ENCODE assay signal across 8 cellular contexts in the genomic region with DNA sequence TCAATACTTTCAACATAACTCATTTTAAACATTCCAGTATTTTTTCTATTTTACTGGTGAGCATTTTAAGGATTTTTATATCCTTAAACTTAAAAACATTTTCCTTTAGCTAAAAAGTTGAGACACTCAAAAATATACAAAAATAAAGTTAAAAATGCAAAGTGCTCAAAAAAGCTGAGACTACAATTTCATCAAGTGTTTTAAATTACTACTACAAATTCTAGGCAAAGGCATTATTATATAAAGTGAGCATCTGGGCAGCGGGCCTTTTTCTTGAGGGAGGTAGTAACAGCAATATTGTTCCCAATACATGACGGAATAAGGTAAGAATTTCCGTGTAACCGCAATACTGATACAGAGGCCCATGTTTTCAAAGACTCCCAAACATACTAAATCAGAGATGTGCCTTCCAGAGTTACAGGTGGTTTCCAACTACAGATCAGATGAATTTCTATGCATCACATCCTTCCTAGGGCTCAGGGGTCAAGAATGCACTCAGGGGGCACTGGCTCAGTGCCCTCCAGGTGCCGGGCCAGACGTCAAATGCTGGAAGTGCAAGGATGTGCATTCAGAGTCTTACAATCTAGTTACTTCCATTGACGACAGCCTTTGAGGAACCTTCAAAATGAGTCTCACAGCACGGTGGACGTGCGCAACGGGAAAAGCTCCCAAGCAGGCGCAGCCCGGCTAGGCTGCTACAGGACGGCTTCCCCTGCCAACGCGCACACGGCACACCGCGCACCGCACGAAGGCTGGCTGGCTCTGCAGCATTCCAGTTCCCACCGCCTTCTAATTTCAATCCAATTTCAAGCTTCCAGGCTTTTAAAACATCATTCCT. TPM values are rescaled to one million over a fixed set of nuclear protein-coding genes. Genes with fewer than 3 reads are reported as not detected.
A peak's percentile ranks its signal among the peaks of the same experiment; 100 is the strongest.
DNase-seq lines count a peak whose midpoint lies in the region; ATAC-seq, FAIRE-seq and TF ChIP-seq lines count a peak whose summit lies in the region.

No MANE protein-coding gene starts in this region.

- H3K27ac ChIP-seq in HUES64 (ENCODE audit: low read depth, low read length) (no peak overlapping the region), small intestine (ENCODE audit: low read depth in 1 of 2, low read length in 1 of 2) (peak overlapping the region; percentile 87 to 98)

- no peaks in the 10 kb centered on the region for H3K9me3 Mint-ChIP-seq in T-helper 1 cell treated with Interleukin-12 subunit alpha and Interleukin-12 subunit beta and Interleukin-4 antibody, amounts not matched to agents 30 μg/mL and 1 μg/mL, for 36 hours

- TF ChIP-seq CTCF in cardiac fibroblast (IDR thresholded peaks at IDR 0.05; ENCODE audit: low read depth, low read length) = no peak

- peak; percentile 29 for ATAC-seq in GM18873 (IDR thresholded peaks at IDR 0.05; ENCODE audit: low FRiP score, unreplicated experiment)

- H3K27me3 Mint-ChIP-seq in T-helper 1 cell treated with Interleukin-12 subunit alpha and Interleukin-12 subunit beta and Interleukin-4 antibody, amounts not matched to agents 30 μg/mL and 1 μg/mL, for 36 hours (ENCODE audit: low read depth) = peaks cover 9% of the 10 kb centered on the region

- H3K4me1 ChIP-seq in HUES64 (ENCODE audit: insufficient read depth, low read length) (peaks cover 29% of the 10 kb centered on the region), small intestine (ENCODE audit: control insufficient read depth in 2 of 2, insufficient read depth in 1 of 2, low read depth in 1 of 2, low read length in 1 of 2) (peaks cover 2 to 3% of the 10 kb centered on the region in 2 donors)

- H3K9ac ChIP-seq in HUES64 (ENCODE audit: low read depth, low read length) = peak overlapping the region; percentile 57; the same call in 1 of the 2 replicates

- no peaks in the 10 kb centered on the region; the same call in 1 of the 2 replicates for H3K27me3 ChIP-seq in HUES64 (ENCODE audit: insufficient read depth, low read length)
- H3K27me3 ChIP-seq in small intestine (ENCODE audit: control insufficient read depth in 2 of 2, insufficient read depth in 2 of 2, low read length in 2 of 2) = no peaks in the 10 kb centered on the region

- H3K4me3 ChIP-seq in HUES64 (ENCODE audit: low read length) (peak overlapping the region; percentile 81), cardiac fibroblast (replicated peaks in 1 of 2; ENCODE audit: low read depth in 2 of 2, low read length in 2 of 2) (peak overlapping the region; percentile 65 to 76), small intestine (ENCODE audit: low read depth in 1 of 2, low read length in 2 of 2) (peak overlapping the region; percentile 90 to 99)

- peaks cover 8% of the 10 kb centered on the region for H3K36me3 Mint-ChIP-seq in T-helper 1 cell treated with Interleukin-12 subunit alpha and Interleukin-12 subunit beta and Interleukin-4 antibody, amounts not matched to agents 30 μg/mL and 1 μg/mL, for 36 hours (ENCODE audit: low read depth)

- H3K4me3 Mint-ChIP-seq in T-helper 1 cell treated with Interleukin-12 subunit alpha and Interleukin-12 subunit beta and Interleukin-4 antibody, amounts not matched to agents 30 μg/mL and 1 μg/mL, for 36 hours = peak overlapping the region; percentile 88

- peak overlapping the region; percentile 92 for H3K27ac Mint-ChIP-seq in T-helper 1 cell treated with Interleukin-12 subunit alpha and Interleukin-12 subunit beta and Interleukin-4 antibody, amounts not matched to agents 30 μg/mL and 1 μg/mL, for 36 hours

- H3K4me1 Mint-ChIP-seq in T-helper 1 cell treated with Interleukin-12 subunit alpha and Interleukin-12 subunit beta and Interleukin-4 antibody, amounts not matched to agents 30 μg/mL and 1 μg/mL, for 36 hours (ENCODE audit: low read depth) = peaks cover 22% of the 10 kb centered on the region

- WGBS in HUES64 = 6% methylated on average over 22 of the region's 22 CpGs
- WGBS in small intestine, 3 donors = 2 to 4% (median 2%) methylated on average over 22 of the region's 22 CpGs

- peaks cover 23% of the 10 kb centered on the region for H3K36me3 ChIP-seq in HUES64 (ENCODE audit: insufficient read depth, low read length)
- H3K36me3 ChIP-seq in small intestine (ENCODE audit: control insufficient read depth in 2 of 2, insufficient read depth in 2 of 2, low read length in 2 of 2) = no peaks in the 10 kb centered on the region

- H3K9me3 ChIP-seq in HUES64 (ENCODE audit: insufficient read depth, low read depth, low read length) = no peaks in the 10 kb centered on the region
- H3K9me3 ChIP-seq in small intestine (ENCODE audit: control insufficient read depth, low read depth) = no peaks in the 10 kb centered on the region

- DNase-seq in AG20443 (ENCODE audit: low spot score) (peak; percentile 66), cardiac fibroblast (ENCODE audit: low read depth in 2 of 2) (peak; percentile 58 to 79), iris pigment epithelial cell (ENCODE audit: low read depth) (peak; percentile 88), small intestine (peak; percentile 47), foreskin melanocyte (no peak)

- FAIRE-seq in small intestine (lab: Jason Lieb, UNC) = no peak

RNA-seq across cellular contexts. Expression of gene PHF10, which starts 1.7 kb away (rescaled TPM):
- 42.2 TPM for polyA plus RNA-seq in HUES64 (2013, experiment 1 of 2)
- 40.5 TPM for polyA plus RNA-seq in HUES64 (2013, experiment 2 of 2)
- 10 to 100 TPM; 23.5 to 39.5 (median 33.8) TPM for polyA plus RNA-seq in small intestine

RNA-seq across cellular contexts. Expression of gene C6orf120, which starts 20.7 kb away (rescaled TPM):
- polyA plus RNA-seq in HUES64 (2013, experiment 1 of 2) = 26.8 TPM
- polyA plus RNA-seq in HUES64 (2013, experiment 2 of 2) = 33.5 TPM
- polyA plus RNA-seq in small intestine = 10 to 100 TPM in 1 of 3 donors, 1 to 10 TPM in 2; 8.4 to 12.3 (median 8.7) TPM

RNA-seq across cellular contexts. Expression of gene WDR27, which starts 20.8 kb away (rescaled TPM):
- polyA plus RNA-seq in HUES64 (2013, experiment 1 of 2) = 28.4 TPM
- polyA plus RNA-seq in HUES64 (2013, experiment 2 of 2) = 32.4 TPM
- 10 to 100 TPM in 1 of 3 donors, 1 to 10 TPM in 2; 9.7 to 19.7 (median 9.7) TPM for polyA plus RNA-seq in small intestine

RNA-seq across cellular contexts. Expression of gene DYNLT2, which starts 28.8 kb away (rescaled TPM):
- 1.1 TPM for polyA plus RNA-seq in HUES64 (2013, experiment 1 of 2)
- 1.1 TPM for polyA plus RNA-seq in HUES64 (2013, experiment 2 of 2)
- polyA plus RNA-seq in small intestine = 1 to 10 TPM in 2 of 3 donors, under 1 TPM in 1; 0.89 to 1.6 (median 1.4) TPM

RNA-seq across cellular contexts. Expression of gene ERMARD, which starts 28.8 kb away (rescaled TPM):
- polyA plus RNA-seq in HUES64 (2013, experiment 1 of 2) = 9.6 TPM
- 12.5 TPM for polyA plus RNA-seq in HUES64 (2013, experiment 2 of 2)
- 10 to 100 TPM; 20.5 to 55.9 (median 41.9) TPM for polyA plus RNA-seq in small intestine
